ENCODE assay signal across 14 cellular contexts in the genomic region with DNA sequence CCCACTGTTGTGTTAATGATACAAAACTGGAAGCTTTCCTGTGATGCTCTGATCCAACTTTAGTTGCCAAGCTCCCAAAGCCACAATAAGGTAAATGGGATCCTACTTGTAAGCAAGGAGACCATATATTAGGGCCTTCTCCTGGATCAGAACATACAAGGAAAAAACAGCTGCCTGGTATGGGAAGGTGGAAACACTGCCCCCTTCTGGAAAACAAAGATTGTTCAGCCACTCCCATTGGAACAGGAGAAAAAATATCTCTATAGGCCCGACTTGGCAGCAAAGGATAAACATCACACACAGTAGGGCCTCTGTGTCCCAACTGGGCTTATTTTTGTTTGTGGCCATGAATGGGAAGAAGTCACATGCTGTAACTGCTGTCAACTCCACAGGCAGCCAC.
DNase-seq lines count a peak whose midpoint lies in the region; TF ChIP-seq lines count a peak whose summit lies in the region.
"Had no signal": no experiment of that assay in that cellular context is flagged by ENCODE, and none has a peak within 500 bp of the region (broad histone marks: within the 10 kb centered on the region; RNA-seq: fewer than 3 reads in every experiment).

No MANE protein-coding gene starts in this region.

- H3K79me2 ChIP-seq in DOHH2 (ENCODE audit: control insufficient read depth, low read length) = no peaks in the 10 kb centered on the region

- no peaks in the 10 kb centered on the region for H3F3A ChIP-seq in DOHH2 (ENCODE audit: control insufficient read depth, insufficient read depth)

- no peaks in the 10 kb centered on the region for H3K36me3 ChIP-seq in DOHH2 (ENCODE audit: control insufficient read depth, low read length)
- H3K36me3 ChIP-seq in HAP-1 (replicated peaks) = no peaks in the 10 kb centered on the region
- H3K36me3 ChIP-seq in right atrium auricular region = no peaks in the 10 kb centered on the region
- H3K36me3 ChIP-seq: BLaER1, gastrocnemius medialis had no signal

- H4K20me1 ChIP-seq in DOHH2 (ENCODE audit: control insufficient read depth, insufficient read depth, low read depth, low read length) = no peaks in the 10 kb centered on the region
- H4K20me1 ChIP-seq: BLaER1 had no signal

- H3K27ac ChIP-seq in DOHH2 (ENCODE audit: low read depth, low read length) = no peak overlapping the region
- H3K27ac ChIP-seq in right atrium auricular region = no peak overlapping the region
- H3K27ac ChIP-seq: BLaER1, gastrocnemius medialis had no signal

- no peaks in the 10 kb centered on the region for H3K9me2 ChIP-seq in DOHH2 (replicated peaks; ENCODE audit: control insufficient read depth, low read length)

- H3K4me1 ChIP-seq in DOHH2 (ENCODE audit: control insufficient read depth, low read length) (no peaks in the 10 kb centered on the region), HAP-1 (no peaks in the 10 kb centered on the region), right atrium auricular region (no peaks in the 10 kb centered on the region)
- H3K4me1 ChIP-seq: BLaER1, gastrocnemius medialis had no signal

- peak; percentile 2 to 12 for DNase-seq in HAP-1 (ENCODE audit: low spot score in 2 of 2)
- DNase-seq in SK-MEL-5 (ENCODE audit: low read depth, low spot score) = peak; percentile 56
- DNase-seq in iPS-NIHi7 (ENCODE audit: extremely low spot score) = peak; percentile 21
- no peak for DNase-seq in anterior cingulate cortex (lab: John Stamatoyannopoulos, UW)
- DNase-seq in right atrium auricular region (ENCODE audit: low spot score) = no peak
- no peak for DNase-seq in GM10266 (ENCODE audit: extremely low spot score)
- DNase-seq: activated CD8-positive, alpha-beta T cell treated with anti-CD3 and anti-CD28 coated beads for 36 hours; gastrocnemius medialis; immature natural killer cell; NCI-H1048; NCI-H2227 treated with DMSO at 0.1 percent for 48 hours; occipital lobe had no signal

- H3K4me2 ChIP-seq in DOHH2 (ENCODE audit: low read length) = no peak overlapping the region
- H3K4me2 ChIP-seq: BLaER1 had no signal

- TF ChIP-seq CTCF in DOHH2 (IDR thresholded peaks at IDR 0.05; ENCODE audit: low read depth, low read length, poor library complexity, severe bottlenecking) (peak; percentile 38), right atrium auricular region (IDR thresholded peaks at IDR 0.05) (peak in 1 of 2 donors; percentile 32), GM10266 (IDR thresholded peaks at IDR 0.05; ENCODE audit: control insufficient read depth, insufficient read depth, low read depth, missing control alignments) (no peak)

- in situ Hi-C loops in HAP-1 (cut with MboI; ENCODE audit: low sequenced_read_pairs) (no loop called here), SK-MEL-5 (cut with HindIII; ENCODE audit: low pct_unique_long_range_greater_than_20kb, low sequenced_read_pairs) (no loop called here)

- no peak overlapping the region for H3K4me3 ChIP-seq in DOHH2 (ENCODE audit: low read length)
- no peak overlapping the region for H3K4me3 ChIP-seq in HAP-1
- no peak overlapping the region for H3K4me3 ChIP-seq in right atrium auricular region
- H3K4me3 ChIP-seq: BLaER1, gastrocnemius medialis had no signal

- no peaks in the 10 kb centered on the region for H3K9me3 ChIP-seq in DOHH2 (ENCODE audit: control insufficient read depth, insufficient read depth, low read length)
- H3K9me3 ChIP-seq in HAP-1 = no peaks in the 10 kb centered on the region
- no peaks in the 10 kb centered on the region for H3K9me3 ChIP-seq in right atrium auricular region
- H3K9me3 ChIP-seq: BLaER1, gastrocnemius medialis had no signal

- H3K27me3 ChIP-seq in DOHH2 (ENCODE audit: control insufficient read depth, low read length) (no peaks in the 10 kb centered on the region), HAP-1 (ENCODE audit: low read depth) (no peaks in the 10 kb centered on the region), right atrium auricular region (no peaks in the 10 kb centered on the region)
- H3K27me3 ChIP-seq: gastrocnemius medialis had no signal

Comparison
In these comparisons a context has a peak if more than half of its experiments do, and no peak if none do; other contexts are left out.
1. DNase-seq: peak in HAP-1 (2 of 2), SK-MEL-5 (single experiment) and iPS-NIHi7 (single experiment); none in anterior cingulate cortex (0 of 58), right atrium auricular region (single experiment) and GM10266 (single experiment).